24 cellular contexts compared by ENCODE assay signal in the genomic region with DNA sequence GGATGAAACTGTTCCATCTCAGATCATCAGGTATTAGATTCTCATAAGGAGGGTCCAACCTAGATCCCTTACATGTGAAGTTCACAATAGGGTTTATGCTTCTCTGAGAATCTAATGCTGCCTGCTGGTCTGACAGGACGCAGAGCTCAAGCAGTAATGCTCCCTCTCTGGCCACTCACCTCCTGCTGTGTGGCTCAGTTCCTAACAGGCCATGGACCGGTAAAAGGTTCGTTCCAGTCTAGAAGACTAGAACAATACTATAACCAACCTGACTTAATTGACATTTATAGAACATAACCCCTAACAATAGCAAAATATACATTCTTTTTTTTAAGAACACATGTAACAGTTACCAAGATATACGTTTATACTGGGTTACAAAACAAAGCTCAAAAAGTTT.
"Had no signal": no experiment of that assay in that cellular context is flagged by ENCODE, and none has a peak within 500 bp of the region (broad histone marks: within the 10 kb centered on the region; RNA-seq: fewer than 3 reads in every experiment).

No MANE protein-coding gene starts in this region.

- H3K27ac ChIP-seq: KMS-11, SJSA1, SK-N-MC had no signal

- DNase-seq: IMR-90, Kasumi-1, MM.1S, NCI-H1092 treated with DMSO at 0.1 percent for 48 hours, NCI-H1436, NCI-H187, NCI-H2029, NCI-H2081 treated with DMSO at 0.1 percent for 48 hours, NCI-H2171, NCI-H226, NCI-H446, NCI-H510A, NCI-H524 treated with DMSO at 0.1 percent for 48 hours, NCI-H69, NCI-H774, Right ventricle myocardium superior, RPMI8226, SIG-M5 had no signal

- ATAC-seq: HepG2, K562 had no signal

- H3K36me3 ChIP-seq: SJSA1 had no signal

- H3K4me1 ChIP-seq: SJSA1 had no signal

- H3K27me3 ChIP-seq: SJSA1 had no signal

- H3K4me2 ChIP-seq: KMS-11 had no signal

- H3K9me3 ChIP-seq: SJSA1 had no signal

- FAIRE-seq: HepG2, K562, RCC 7860 had no signal

- H3K4me3 ChIP-seq: K562, SJSA1, SK-N-MC had no signal
